In genomic region chr1:87327362-87328120, GRCh38 we compare ENCODE assay signal across 1 cellular context.
TF ChIP-seq lines count a peak whose summit lies in the region.

No MANE protein-coding gene starts in this region.

TF ChIP-seq in H1, 55 proteins besides CTCF, POLR2A, EP300 and RAD21 (continued from another document):
- TF ChIP-seq HDAC2 (IDR thresholded peaks at IDR 0.05; ENCODE audit: borderline replicate concordance in 1 of 2, low read depth in 2 of 2, low read length in 2 of 2): 0 out of 4 replicates have a peak, but pooled peaks of 1 of the 2 experiments have one; percentile 20
- TF ChIP-seq ASH2L (IDR thresholded peaks at IDR 0.05; ENCODE audit: low read length): peak; percentile 41
